In genomic region chr6:63352587-63353281, GRCh38 we compare ENCODE assay signal across 8 cellular contexts. TPM values are rescaled to one million over a fixed set of nuclear protein-coding genes. Genes with fewer than 3 reads are reported as not detected.
DNase-seq lines count a peak whose midpoint lies in the region; ATAC-seq and TF ChIP-seq lines count a peak whose summit lies in the region.

No MANE protein-coding gene starts in this region.

- TF ChIP-seq CTCF in WTC11 (IDR thresholded peaks at IDR 0.05) = 0 out of 2 replicates have a peak, but pooled peaks have one; percentile 24

- H3K27ac Mint-ChIP-seq in activated naive CD4-positive, alpha-beta T cell treated with anti-CD3 and anti-CD28 coated beads, Interleukin-2, amount 10 ng/mL, durations not matched to agents 7 days and 5 days = no peak overlapping the region
- no peak overlapping the region for H3K27ac Mint-ChIP-seq in WTC11

- H3K9me3 Mint-ChIP-seq in activated naive CD4-positive, alpha-beta T cell treated with anti-CD3 and anti-CD28 coated beads, Interleukin-2, amount 10 ng/mL, durations not matched to agents 7 days and 5 days = no peaks in the 10 kb centered on the region
- H3K9me3 Mint-ChIP-seq in WTC11 = peaks cover 18% of the 10 kb centered on the region

- peak; percentile 94 for ATAC-seq in GM21529 (IDR thresholded peaks at IDR 0.05; ENCODE audit: unreplicated experiment)
- ATAC-seq in WTC11 = peak; percentile 73

- POLR2A ChIA-PET in WTC11 (lab: Charles Lee) = no interaction called here

- peak overlapping the region; percentile 5 for H3K4me3 Mint-ChIP-seq in activated naive CD4-positive, alpha-beta T cell treated with anti-CD3 and anti-CD28 coated beads, Interleukin-2, amount 10 ng/mL, durations not matched to agents 7 days and 5 days
- no peak overlapping the region for H3K4me3 Mint-ChIP-seq in WTC11

- no peaks in the 10 kb centered on the region for H3K36me3 Mint-ChIP-seq in activated naive CD4-positive, alpha-beta T cell treated with anti-CD3 and anti-CD28 coated beads, Interleukin-2, amount 10 ng/mL, durations not matched to agents 7 days and 5 days
- 0 out of 2 replicates have a peak, but pooled peaks cover 5% of the 10 kb centered on the region for H3K36me3 Mint-ChIP-seq in WTC11

- H3K27me3 Mint-ChIP-seq in activated naive CD4-positive, alpha-beta T cell treated with anti-CD3 and anti-CD28 coated beads, Interleukin-2, amount 10 ng/mL, durations not matched to agents 7 days and 5 days = peaks cover 13% of the 10 kb centered on the region
- H3K27me3 Mint-ChIP-seq in WTC11 (ENCODE audit: low read depth) = no peaks in the 10 kb centered on the region

- DNase-seq in activated naive CD4-positive, alpha-beta T cell treated with anti-CD3 and anti-CD28 coated beads, Interleukin-2, amount 10 ng/mL, durations not matched to agents 7 days and 5 days = no peak
- no peak for DNase-seq in activated naive CD4-positive, alpha-beta T cell treated with Interleukin-2 at 50 U/mL for 16 hours
- DNase-seq in HT-29 (ENCODE audit: low spot score) (peak; percentile 50), WTC11 (ENCODE audit: low spot score) (no peak), iPS-NIHi7 (ENCODE audit: extremely low spot score) (peak; percentile 42), stromal cell of bone marrow (ENCODE audit: low read depth) (peak; percentile 31)
- DNase-seq in activated CD4-positive, CD25-positive, alpha-beta regulatory T cell treated with anti-CD3 and anti-CD28 coated beads, Interleukin-2, amount 50 U/mL, for 72 hours = no peak

- CTCF ChIA-PET in activated naive CD4-positive, alpha-beta T cell treated with anti-CD3 and anti-CD28 coated beads, Interleukin-2, amount 10 ng/mL, durations not matched to agents 7 days and 5 days (lab: Charles Lee) = interaction anchor here (0.7 to 3.6 kb wide), 20 partner anchors 17 to 979 kb away, joined by 3 to 44 read pairs (median 3); no protein-coding TSS in a partner anchor
- CTCF ChIA-PET in WTC11 (lab: Charles Lee) = interaction anchor here (0.6 to 2.2 kb wide), 9 partner anchors 103 to 464 kb away, joined by 3 to 14 read pairs (median 5); partner anchors contain the start of gene PHF3

- H3K4me1 Mint-ChIP-seq in activated naive CD4-positive, alpha-beta T cell treated with anti-CD3 and anti-CD28 coated beads, Interleukin-2, amount 10 ng/mL, durations not matched to agents 7 days and 5 days = peaks cover 13% of the 10 kb centered on the region
- peaks cover 5% of the 10 kb centered on the region; the same call in 1 of the 2 replicates for H3K4me1 Mint-ChIP-seq in WTC11

TF ChIP-seq in WTC11, 78 proteins besides CTCF, POLR2A, EP300 and RAD21:
- no peak for TF ChIP-seq STAT6 (CRISPR knock-in tag; conservative IDR thresholded peaks at IDR 0.05; ENCODE audit: low read depth)
- no peak for TF ChIP-seq ATF3 (CRISPR knock-in tag; conservative IDR thresholded peaks at IDR 0.05)
- peak; percentile 38; the same call in 1 of the 2 replicates for TF ChIP-seq GABPB1 (CRISPR knock-in tag; IDR thresholded peaks at IDR 0.05)
- TF ChIP-seq FOXK1 (CRISPR knock-in tag; IDR thresholded peaks at IDR 0.05) = no peak
- TF ChIP-seq CDX4 (CRISPR knock-in tag; IDR thresholded peaks at IDR 0.05; ENCODE audit: borderline replicate concordance) = no peak
TF ChIP-seq in WTC11: peak in this region for 1.

RNA-seq across cellular contexts. Expression of gene LGSN, which starts 33.0 kb away (rescaled TPM):
- total RNA-seq in HT-29 (2014; rRNA removed; shearing (Covaris generic)) = not detected in 2 replicates
- total RNA-seq in WTC11 (2021) = 0.11 to 0.35 TPM (median 0.18 TPM) in 3 replicates

Comparison
In these comparisons a context has a peak if more than half of its experiments do, and no peak if none do; other contexts are left out.
1. DNase-seq: peak in HT-29 (single experiment), iPS-NIHi7 (single experiment) and stromal cell of bone marrow (single experiment); none in activated naive CD4-positive, alpha-beta T cell treated with anti-CD3 and anti-CD28 coated beads, Interleukin-2, amount 10 ng/mL, durations not matched to agents 7 days and 5 days (single experiment), activated naive CD4-positive, alpha-beta T cell treated with Interleukin-2 at 50 U/mL for 16 hours (single experiment), WTC11 (single experiment) and activated CD4-positive, CD25-positive, alpha-beta regulatory T cell treated with anti-CD3 and anti-CD28 coated beads, Interleukin-2, amount 50 U/mL, for 72 hours (single experiment).